Comparison of ENCODE assay signal across 1 cellular context in the genomic region with DNA sequence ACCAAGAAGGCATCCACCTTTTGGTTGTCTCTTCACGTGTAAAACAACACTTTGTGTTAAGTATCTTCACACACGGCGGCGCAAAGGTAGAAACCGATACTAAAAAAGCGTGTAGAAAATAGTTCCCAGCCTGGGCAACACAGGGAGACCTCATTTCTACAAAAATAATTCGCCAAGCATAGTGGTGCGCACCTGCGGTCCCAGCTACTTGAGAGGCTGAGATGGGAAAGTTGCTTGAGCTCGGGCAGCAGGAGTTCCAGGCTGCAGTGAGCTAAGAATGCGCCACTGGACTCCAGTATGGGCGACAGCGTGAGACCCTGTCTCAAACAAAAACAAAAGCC.
TF ChIP-seq lines count a peak whose summit lies in the region.

No MANE protein-coding gene starts in this region.

TF ChIP-seq in K562, 482 proteins besides CTCF, POLR2A, EP300 and RAD21:
- TF ChIP-seq, protein P1, sequence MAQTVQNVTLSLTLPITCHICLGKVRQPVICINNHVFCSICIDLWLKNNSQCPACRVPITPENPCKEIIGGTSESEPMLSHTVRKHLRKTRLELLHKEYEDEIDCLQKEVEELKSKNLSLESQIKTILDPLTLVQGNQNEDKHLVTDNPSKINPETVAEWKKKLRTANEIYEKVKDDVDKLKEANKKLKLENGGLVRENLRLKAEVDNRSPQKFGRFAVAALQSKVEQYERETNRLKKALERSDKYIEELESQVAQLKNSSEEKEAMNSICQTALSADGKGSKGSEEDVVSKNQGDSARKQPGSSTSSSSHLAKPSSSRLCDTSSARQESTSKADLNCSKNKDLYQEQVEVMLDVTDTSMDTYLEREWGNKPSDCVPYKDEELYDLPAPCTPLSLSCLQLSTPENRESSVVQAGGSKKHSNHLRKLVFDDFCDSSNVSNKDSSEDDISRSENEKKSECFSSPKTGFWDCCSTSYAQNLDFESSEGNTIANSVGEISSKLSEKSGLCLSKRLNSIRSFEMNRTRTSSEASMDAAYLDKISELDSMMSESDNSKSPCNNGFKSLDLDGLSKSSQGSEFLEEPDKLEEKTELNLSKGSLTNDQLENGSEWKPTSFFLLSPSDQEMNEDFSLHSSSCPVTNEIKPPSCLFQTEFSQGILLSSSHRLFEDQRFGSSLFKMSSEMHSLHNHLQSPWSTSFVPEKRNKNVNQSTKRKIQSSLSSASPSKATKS (CRISPR knock-in tag; IDR thresholded peaks at IDR 0.05): no peak
- TF ChIP-seq, protein P2, sequence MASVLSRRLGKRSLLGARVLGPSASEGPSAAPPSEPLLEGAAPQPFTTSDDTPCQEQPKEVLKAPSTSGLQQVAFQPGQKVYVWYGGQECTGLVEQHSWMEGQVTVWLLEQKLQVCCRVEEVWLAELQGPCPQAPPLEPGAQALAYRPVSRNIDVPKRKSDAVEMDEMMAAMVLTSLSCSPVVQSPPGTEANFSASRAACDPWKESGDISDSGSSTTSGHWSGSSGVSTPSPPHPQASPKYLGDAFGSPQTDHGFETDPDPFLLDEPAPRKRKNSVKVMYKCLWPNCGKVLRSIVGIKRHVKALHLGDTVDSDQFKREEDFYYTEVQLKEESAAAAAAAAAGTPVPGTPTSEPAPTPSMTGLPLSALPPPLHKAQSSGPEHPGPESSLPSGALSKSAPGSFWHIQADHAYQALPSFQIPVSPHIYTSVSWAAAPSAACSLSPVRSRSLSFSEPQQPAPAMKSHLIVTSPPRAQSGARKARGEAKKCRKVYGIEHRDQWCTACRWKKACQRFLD (CRISPR knock-in tag; IDR thresholded peaks at IDR 0.05): 0 out of 2 replicates have a peak, but pooled peaks have one; percentile 0
